Comparison of ENCODE assay signal across 16 cellular contexts in the genomic region with DNA sequence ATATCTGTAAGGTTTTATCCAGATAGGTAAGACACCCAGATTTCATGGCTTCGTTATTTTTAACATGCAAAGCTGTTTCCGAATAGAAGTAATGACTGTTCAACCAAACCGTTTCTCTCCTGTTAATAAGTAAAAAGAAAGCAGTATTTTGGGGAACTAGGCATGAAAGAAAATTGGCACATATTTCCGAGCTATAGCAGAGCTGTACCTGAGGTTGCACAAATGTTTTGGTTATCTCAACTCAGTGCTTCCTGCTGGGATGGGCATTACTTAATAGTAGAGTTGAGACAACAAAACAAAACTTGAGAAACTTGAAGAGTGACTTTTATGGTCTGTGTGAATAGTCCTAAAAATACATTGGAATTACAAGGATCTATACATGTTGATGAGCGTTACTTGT.
A peak's percentile ranks its signal among the peaks of the same experiment; 100 is the strongest.
DNase-seq lines count a peak whose midpoint lies in the region; ATAC-seq, FAIRE-seq and TF ChIP-seq lines count a peak whose summit lies in the region.
"Had no signal": no experiment of that assay in that cellular context is flagged by ENCODE, and none has a peak within 500 bp of the region (broad histone marks: within the 10 kb centered on the region; RNA-seq: fewer than 3 reads in every experiment).

No MANE protein-coding gene starts in this region.

- H3K27ac ChIP-seq in GM12878 (ENCODE audit: control insufficient read depth, insufficient read depth) (no peak overlapping the region), transverse colon (peak overlapping the region; percentile 42 to 75 (median 61))
- H3K27ac ChIP-seq: tibial artery, VCaP had no signal

- in situ Hi-C loops in GM12878 (cut with MboI) (no loop called here), transverse colon (cut with MboI; ENCODE audit: low pct_ligation_motif_present in 1 of 4, low pct_unique_long_range_greater_than_20kb in 1 of 4, low sequenced_read_pairs in 3 of 4) (no loop called here)

- H3K27me3 ChIP-seq in GM12878 (replicated peaks in 1 of 2; ENCODE audit: control insufficient read depth in 2 of 2, insufficient read depth in 2 of 2, low read length in 1 of 2), result no peaks in the 10 kb centered on the region
- H3K27me3 ChIP-seq in transverse colon, result no peaks in the 10 kb centered on the region
- H3K27me3 ChIP-seq: tibial artery had no signal

- H3K4me3 ChIP-seq in GM12878, result no peak overlapping the region
- H3K4me3 ChIP-seq in transverse colon, result no peak overlapping the region
- H3K4me3 ChIP-seq: HAP-1, lung, tibial artery had no signal

- no peaks in the 10 kb centered on the region for H3K79me2 ChIP-seq in GM12878 (ENCODE audit: control insufficient read depth, insufficient read depth, low read length)

- SMC1A ChIA-PET in GM12878 (lab: Charles Lee; ENCODE audit: uncharacterized antibody, unreplicated experiment), result interaction anchor here (0.8 to 1.7 kb wide), 7 partner anchors 11 to 75 kb away, joined by 3 to 5 read pairs (median 3); no protein-coding TSS in a partner anchor

- TF ChIP-seq POLR2A in GM12878 (IDR thresholded peaks at IDR 0.05; ENCODE audit: low read depth, low read length), result no peak
- no peak for TF ChIP-seq POLR2A in transverse colon (IDR thresholded peaks at IDR 0.05)

- H3K36me3 ChIP-seq in GM12878 (ENCODE audit: control insufficient read depth in 2 of 2, insufficient read depth in 2 of 2, low read length in 1 of 2), result no peaks in the 10 kb centered on the region
- H3K36me3 ChIP-seq in transverse colon, result no peaks in the 10 kb centered on the region
- H3K36me3 ChIP-seq: HAP-1, tibial artery had no signal

- 0% methylated on average over 5 of the region's 5 CpGs for WGBS in GM12878 (ENCODE audit: insufficient coverage, insufficient replicate concordance, low lambda C conversion rate, missing lambda C conversion rate)
- 40 to 44% methylated on average over 3 to 5 of the region's 5 CpGs for WGBS in transverse colon (ENCODE audit: low coverage in 1 of 2), 2 donors

- no TSS peak for BruUV-seq in GM12878 (replicated peaks; lab: Mats Ljungman, UMichigan)

- RAD21 ChIA-PET in GM12878 (lab: Charles Lee; ENCODE audit: unreplicated experiment), result interaction anchor here (1.1 to 1.6 kb wide), 2 partner anchors 13 to 76 kb away, joined by 3 read pairs; no protein-coding TSS in a partner anchor

- H3K9ac ChIP-seq in GM12878 (ENCODE audit: control insufficient read depth, insufficient read depth, low read length), result no peak overlapping the region

- POLR2A ChIA-PET in GM12878 (lab: Charles Lee), result interaction anchor here (0.8 kb wide), 1 partner anchor 12 kb away, joined by 3 read pairs; no protein-coding TSS in a partner anchor

- TF ChIP-seq RAD21 in GM12878 (IDR thresholded peaks at IDR 0.05; ENCODE audit: insufficient read depth, low read depth, low read length), result no peak

- DNase-seq in GM12878 (ENCODE audit: low read depth, low spot score) (peak; percentile 11), transverse colon (no peak), NCI-H2171 (lab: John Stamatoyannopoulos, UW) (no peak), DMS114 treated with DMSO at 0.1 percent for 48 hours (lab: John Stamatoyannopoulos, UW; ENCODE audit: unreplicated experiment) (no peak)
- DNase-seq: activated effector memory CD4-positive, alpha-beta T cell treated with anti-CD3 and anti-CD28 coated beads, Interleukin-2, amount 50 U/mL, for 16 hours; C1 segment of cervical spinal cord; effector CD4-positive, alpha-beta T cell; stimulated activated CD4-positive, alpha-beta T cell treated with anti-CD3 and anti-CD28 coated beads, Interleukin-2, amount 100 ng/mL, for 24 hours; tibial artery had no signal

- TF ChIP-seq EP300 in GM12878 (IDR thresholded peaks at IDR 0.05; ENCODE audit: borderline replicate concordance in 1 of 2, control insufficient read depth in 1 of 2, low read depth in 2 of 2, low read length in 2 of 2) (no peak), transverse colon (IDR thresholded peaks at IDR 0.05; ENCODE audit: low read depth) (no peak)

- TF ChIP-seq CTCF in GM12878 (IDR thresholded peaks at IDR 0.05 in 2 of 3, conservative IDR thresholded peaks at IDR 0.05 in 1 of 3; ENCODE audit: control insufficient read depth in 2 of 3, extremely low read depth in 1 of 3, insufficient read depth in 1 of 3, low read depth in 3 of 3, low read length in 3 of 3), result no peak
- no peak for TF ChIP-seq CTCF in transverse colon (IDR thresholded peaks at IDR 0.05)

- no peaks in the 10 kb centered on the region for H4K20me1 ChIP-seq in GM12878 (ENCODE audit: control insufficient read depth, insufficient read depth)

- intact Hi-C loops in GM12878 (cut with micrococcal nuclease; ENCODE audit: unreplicated experiment), result no loop called here
- intact Hi-C loops in transverse colon (cut with DNase I; ENCODE audit: low total_unique reads), result no loop called here

- no peaks in the 10 kb centered on the region for H3K9me3 ChIP-seq in GM12878 (replicated peaks; ENCODE audit: control insufficient read depth, insufficient read depth, low read length)
- H3K9me3 ChIP-seq in transverse colon, result no peaks in the 10 kb centered on the region
- H3K9me3 ChIP-seq: HAP-1 had no signal

- no peaks in the 10 kb centered on the region for H3K4me1 ChIP-seq in GM12878 (ENCODE audit: control insufficient read depth, insufficient read depth, low read length)
- H3K4me1 ChIP-seq in transverse colon, result peaks cover 0 to 27% (median 11%) of the 10 kb centered on the region in 4 donors
- H3K4me1 ChIP-seq: tibial artery had no signal

- no peak overlapping the region for H2AFZ ChIP-seq in GM12878 (ENCODE audit: control insufficient read depth, low read depth, low read length)

- ATAC-seq in GM19463 (IDR thresholded peaks at IDR 0.05; ENCODE audit: unreplicated experiment) (peak; percentile 87), HG03378 (IDR thresholded peaks at IDR 0.05; ENCODE audit: unreplicated experiment) (peak; percentile 89), GM12878 (peak; percentile 89), HG03460 (IDR thresholded peaks at IDR 0.05; ENCODE audit: unreplicated experiment) (no peak)
- ATAC-seq: SK-N-SH treated with all-trans-retinoic acid at 6 μM for 48 hours had no signal

- FAIRE-seq in GM12878 (lab: Jason Lieb, UNC), result no peak

- CTCF ChIA-PET in GM12878 (lab: Yijun Ruan, JAX), result interaction anchor here (0.9 kb wide), 1 partner anchor 15 kb away, joined by 3 read pairs; no protein-coding TSS in a partner anchor

- no peak overlapping the region for H3K4me2 ChIP-seq in GM12878 (ENCODE audit: control insufficient read depth, insufficient read depth)

TF ChIP-seq in GM12878, 131 proteins besides CTCF, POLR2A, EP300 and RAD21:
- TF ChIP-seq IKZF2 (IDR thresholded peaks at IDR 0.05) (peak; percentile 18 to 22; a peak in 2 of 4 replicates), LARP7 (IDR thresholded peaks at IDR 0.05) (no peak), MTA2 (IDR thresholded peaks at IDR 0.05; ENCODE audit: low read depth) (0 out of 2 replicates have a peak, but pooled peaks have one; percentile 27), ZNF24 (IDR thresholded peaks at IDR 0.05) (peak; percentile 42; the same call in 1 of the 2 replicates), MEF2B (IDR thresholded peaks at IDR 0.05; ENCODE audit: partially characterized antibody, poor library complexity, severe bottlenecking) (peak; percentile 27), ZNF274 (IDR thresholded peaks at IDR 0.05; ENCODE audit: insufficient read depth, insufficient read length) (no peak), IKZF1 (conservative IDR thresholded peaks at IDR 0.05) (0 out of 2 replicates have a peak, but pooled peaks have one; percentile 19)
